In the genomic region with DNA sequence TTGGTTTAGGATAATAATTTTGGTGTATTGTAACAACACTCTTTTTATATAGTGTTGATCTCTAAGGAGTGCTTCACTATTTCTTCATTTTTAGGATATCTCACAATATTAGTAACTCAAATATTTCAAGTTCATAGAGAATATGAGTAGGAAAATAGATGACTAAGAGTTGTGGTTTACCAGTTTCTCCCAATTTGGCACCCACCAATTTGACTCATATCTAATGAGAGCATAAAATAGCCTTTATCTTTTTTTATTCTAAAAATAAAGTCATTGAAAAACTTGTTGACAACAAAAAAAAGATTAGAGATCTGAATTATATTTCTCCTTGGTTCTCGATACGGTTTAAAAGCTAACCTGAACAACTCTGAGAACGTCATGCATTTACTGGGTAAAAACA, we compare ENCODE assay signal across 19 cellular contexts.
DNase-seq lines count a peak whose midpoint lies in the region; TF ChIP-seq lines count a peak whose summit lies in the region.
"Had no signal": no experiment of that assay in that cellular context is flagged by ENCODE, and none has a peak within 500 bp of the region (broad histone marks: within the 10 kb centered on the region; RNA-seq: fewer than 3 reads in every experiment).

No MANE protein-coding gene starts in this region.

- no peak overlapping the region for H3K4me3 ChIP-seq in foreskin fibroblast (ENCODE audit: low read depth in 1 of 2, low read length in 2 of 2)
- H3K4me3 ChIP-seq: GM23338, hepatocyte, upper lobe of left lung had no signal

- DNase-seq in A172 (ENCODE audit: low spot score), result peak; percentile 65
- DNase-seq in HCEC 1CT, result peak; percentile 85
- DNase-seq in amniotic stem cell (lab: John Stamatoyannopoulos, UW), result peak; percentile 27
- DNase-seq in foreskin fibroblast, result peak; percentile 36 to 70
- no peak for DNase-seq in activated naive CD4-positive, alpha-beta T cell treated with Interleukin-2 at 50 U/mL for 16 hours
- DNase-seq in NOMO-1 treated with DMSO at 0.1 percent for 48 hours (lab: John Stamatoyannopoulos, UW; ENCODE audit: unreplicated experiment), result no peak
- no peak for DNase-seq in SHP77 (lab: John Stamatoyannopoulos, UW)
- DNase-seq in DMS79 treated with DMSO at 0.1 percent for 48 hours (lab: John Stamatoyannopoulos, UW), result no peak
- DNase-seq: activated CD4-positive, CD25-positive, alpha-beta regulatory T cell; activated gamma-delta T cell treated with Interleukin-2 at 50 U/mL for 16 hours; Calu3; central memory CD4-positive, alpha-beta T cell; left colon; naive thymus-derived CD4-positive, alpha-beta T cell; NCI-H1417 treated with DMSO at 0.1 percent for 48 hours; stimulated activated CD4-positive, alpha-beta T cell treated with anti-CD3 and anti-CD28 coated beads, Interleukin-4, amount 100 ng/mL, for 1 hour; upper lobe of left lung had no signal

- TF ChIP-seq CTCF in foreskin fibroblast (IDR thresholded peaks at IDR 0.05; ENCODE audit: low read depth, low read length), result no peak

Comparison
In these comparisons a context has a peak if more than half of its experiments do, and no peak if none do; other contexts are left out.
1. DNase-seq: peak in A172 (single experiment), HCEC 1CT (single experiment), amniotic stem cell (single experiment) and foreskin fibroblast (2 of 2); none in activated naive CD4-positive, alpha-beta T cell treated with Interleukin-2 at 50 U/mL for 16 hours (single experiment), NOMO-1 treated with DMSO at 0.1 percent for 48 hours (single experiment), SHP77 (0 of 2) and DMS79 treated with DMSO at 0.1 percent for 48 hours (single experiment).